ENCODE assay signal across 13 cellular contexts in genomic region chr2:209638346-209638745, GRCh38.
DNase-seq lines count a peak whose midpoint lies in the region; ATAC-seq and TF ChIP-seq lines count a peak whose summit lies in the region.
"Had no signal": no experiment of that assay in that cellular context is flagged by ENCODE, and none has a peak within 500 bp of the region (broad histone marks: within the 10 kb centered on the region; RNA-seq: fewer than 3 reads in every experiment).

No MANE protein-coding gene starts in this region.

- no peak overlapping the region for H3K14ac ChIP-seq in H9 (ENCODE audit: insufficient read depth, low read length)

- no peak overlapping the region for H3K4me3 Mint-ChIP-seq in activated T-cell treated with anti-CD3 and anti-CD28 coated beads, Interleukin-2, amount 50 U/mL, for 72 hours
- no peak overlapping the region for H3K4me3 Mint-ChIP-seq in activated T-cell treated with anti-CD3 and anti-CD28 coated beads, Interleukin-2, amount 50 U/mL, for 24 hours
- no peak overlapping the region for H3K4me3 Mint-ChIP-seq in H9
- H3K4me3 Mint-ChIP-seq: activated CD4-positive, alpha-beta T cell treated with anti-CD3 and anti-CD28 coated beads, Interleukin-2, amount 10 ng/mL, durations not matched to agents 24 days and 14 days; type B pancreatic cell had no signal

- no peaks in the 10 kb centered on the region for H3K4me1 ChIP-seq in H9 (ENCODE audit: insufficient read depth, low read length)
- H3K4me1 ChIP-seq: pancreas had no signal

- no peak overlapping the region for H3K27ac ChIP-seq in H9 (ENCODE audit: insufficient read length, low read depth, low read length)
- H3K27ac ChIP-seq: HL-60, pancreas had no signal

- H4K5ac ChIP-seq in H9 (ENCODE audit: insufficient read length, low read depth, low read length): no peak overlapping the region

- H2AFZ ChIP-seq in H9 (ENCODE audit: low read length): no peak overlapping the region

- H3T11ph ChIP-seq in H9 (ENCODE audit: low read length): no peak overlapping the region

- ATAC-seq in activated T-cell treated with anti-CD3 and anti-CD28 coated beads, Interleukin-2, amount 50 U/mL, for 72 hours (replicated peaks in 1 of 2): peak; percentile 46 to 75
- ATAC-seq: pancreas had no signal

- H3K23ac ChIP-seq in H9 (ENCODE audit: insufficient read length, low read depth, low read length): no peak overlapping the region

- H3K9me3 ChIP-seq in H9 (ENCODE audit: control insufficient read depth, low read depth, low read length): no peaks in the 10 kb centered on the region
- H3K9me3 ChIP-seq: pancreas had no signal

- peaks cover 4% of the 10 kb centered on the region for H3K4me1 Mint-ChIP-seq in activated T-cell treated with anti-CD3 and anti-CD28 coated beads, Interleukin-2, amount 50 U/mL, for 72 hours (ENCODE audit: low read depth)
- H3K4me1 Mint-ChIP-seq in activated T-cell treated with anti-CD3 and anti-CD28 coated beads, Interleukin-2, amount 50 U/mL, for 24 hours (ENCODE audit: low read depth): peaks cover 5% of the 10 kb centered on the region
- H3K4me1 Mint-ChIP-seq in H9: peaks cover 0 to 10% of the 10 kb centered on the region in 2 experiments; a peak in 3 of 4 replicates
- H3K4me1 Mint-ChIP-seq: activated CD4-positive, alpha-beta T cell treated with anti-CD3 and anti-CD28 coated beads, Interleukin-2, amount 10 ng/mL, durations not matched to agents 24 days and 14 days had no signal

- no peak for DNase-seq in activated T-cell treated with anti-CD3 and anti-CD28 coated beads, Interleukin-2, amount 50 U/mL, for 72 hours
- no peak for DNase-seq in activated T-cell treated with anti-CD3 and anti-CD28 coated beads, Interleukin-2, amount 50 U/mL, for 24 hours
- DNase-seq in HT1080 (ENCODE audit: low read depth) (peak; percentile 93), astrocyte of the hippocampus (ENCODE audit: low read depth, low spot score) (peak; percentile 34), renal cortical epithelial cell (ENCODE audit: low read depth) (peak; percentile 43), H9 (no peak), NCI-H226 (no peak)
- no peak for DNase-seq in central memory CD4-positive, alpha-beta T cell
- DNase-seq: activated CD4-positive, alpha-beta T cell treated with anti-CD3 and anti-CD28 coated beads, Interleukin-2, amount 10 ng/mL, durations not matched to agents 24 days and 14 days; pancreas; T-helper 1 cell had no signal

- H3K56ac ChIP-seq in H9 (ENCODE audit: insufficient read length, low read depth, low read length): no peak overlapping the region

- H2BK12ac ChIP-seq in H9 (ENCODE audit: insufficient read length, low read depth, low read length): no peak overlapping the region

- no peaks in the 10 kb centered on the region for H3K27me3 ChIP-seq in H9 (ENCODE audit: insufficient read depth, low read length)
- H3K27me3 ChIP-seq: pancreas had no signal

- H2BK20ac ChIP-seq in H9 (ENCODE audit: low read depth, low read length, poor library complexity, severe bottlenecking): no peak overlapping the region

- H3K4me2 ChIP-seq in H9 (ENCODE audit: insufficient read depth, insufficient read length, low read length): no peak overlapping the region

- no peak overlapping the region for H3K9ac ChIP-seq in H9 (ENCODE audit: extremely low read depth, insufficient read length, low read length)

- H3K36me3 Mint-ChIP-seq in activated T-cell treated with anti-CD3 and anti-CD28 coated beads, Interleukin-2, amount 50 U/mL, for 72 hours (ENCODE audit: insufficient read depth in 2 of 2): no peaks in the 10 kb centered on the region
- no peaks in the 10 kb centered on the region for H3K36me3 Mint-ChIP-seq in activated T-cell treated with anti-CD3 and anti-CD28 coated beads, Interleukin-2, amount 50 U/mL, for 24 hours (ENCODE audit: low read depth)
- H3K36me3 Mint-ChIP-seq in H9 (ENCODE audit: insufficient read depth in 1 of 3, low read depth in 3 of 3): no peaks in the 10 kb centered on the region
- H3K36me3 Mint-ChIP-seq: type B pancreatic cell had no signal

- H3K79me1 ChIP-seq in H9 (ENCODE audit: insufficient read depth, low read depth, low read length, poor library complexity, severe bottlenecking): no peaks in the 10 kb centered on the region

- H3K18ac ChIP-seq in H9 (ENCODE audit: insufficient read length, low read depth, low read length): no peak overlapping the region

- H2BK120ac ChIP-seq in H9 (ENCODE audit: low read depth, low read length, poor library complexity, severe bottlenecking): no peak overlapping the region

- H2BK5ac ChIP-seq in H9 (ENCODE audit: insufficient read length, low read length): no peak overlapping the region

- no peaks in the 10 kb centered on the region for H4K20me1 ChIP-seq in H9 (ENCODE audit: control insufficient read depth, insufficient read depth, insufficient read length)

- H3K9me3 Mint-ChIP-seq in activated T-cell treated with anti-CD3 and anti-CD28 coated beads, Interleukin-2, amount 50 U/mL, for 72 hours: peaks cover 0 to 4% of the 10 kb centered on the region in 2 donors
- peaks cover 2% of the 10 kb centered on the region for H3K9me3 Mint-ChIP-seq in activated T-cell treated with anti-CD3 and anti-CD28 coated beads, Interleukin-2, amount 50 U/mL, for 24 hours
- no peaks in the 10 kb centered on the region for H3K9me3 Mint-ChIP-seq in H9
- H3K9me3 Mint-ChIP-seq: activated CD4-positive, alpha-beta T cell treated with anti-CD3 and anti-CD28 coated beads, Interleukin-2, amount 10 ng/mL, durations not matched to agents 24 days and 14 days; type B pancreatic cell had no signal

- no CpG with 5 or more reads among the region's 2 CpGs for WGBS in H9 (ENCODE audit: extremely low coverage, insufficient read length, low lambda C conversion rate)

- no peak overlapping the region for H4K8ac ChIP-seq in H9 (replicated peaks; ENCODE audit: insufficient read length, low read depth, low read length)

- no peak overlapping the region for H4K91ac ChIP-seq in H9 (ENCODE audit: insufficient read length, low read depth, low read length)

- no peak overlapping the region for H3K4ac ChIP-seq in H9 (ENCODE audit: low read depth, low read length)

- no peaks in the 10 kb centered on the region for H3K79me2 ChIP-seq in H9 (ENCODE audit: insufficient read depth, low read length)

- H3K27ac Mint-ChIP-seq in activated T-cell treated with anti-CD3 and anti-CD28 coated beads, Interleukin-2, amount 50 U/mL, for 72 hours: no peak overlapping the region
- no peak overlapping the region for H3K27ac Mint-ChIP-seq in activated T-cell treated with anti-CD3 and anti-CD28 coated beads, Interleukin-2, amount 50 U/mL, for 24 hours
- H3K27ac Mint-ChIP-seq in H9: no peak overlapping the region
- H3K27ac Mint-ChIP-seq: activated CD4-positive, alpha-beta T cell treated with anti-CD3 and anti-CD28 coated beads, Interleukin-2, amount 10 ng/mL, durations not matched to agents 24 days and 14 days; type B pancreatic cell had no signal

- no peaks in the 10 kb centered on the region for H3K27me3 Mint-ChIP-seq in activated T-cell treated with anti-CD3 and anti-CD28 coated beads, Interleukin-2, amount 50 U/mL, for 72 hours (ENCODE audit: low read depth)
- H3K27me3 Mint-ChIP-seq in activated T-cell treated with anti-CD3 and anti-CD28 coated beads, Interleukin-2, amount 50 U/mL, for 24 hours: no peaks in the 10 kb centered on the region
- peaks cover 2% of the 10 kb centered on the region for H3K27me3 Mint-ChIP-seq in H9 (ENCODE audit: low read depth)
- H3K27me3 Mint-ChIP-seq: activated CD4-positive, alpha-beta T cell treated with anti-CD3 and anti-CD28 coated beads, Interleukin-2, amount 10 ng/mL, durations not matched to agents 24 days and 14 days; type B pancreatic cell had no signal

- TF ChIP-seq CTCF in H9 (conservative IDR thresholded peaks at IDR 0.05): no peak

- H2AK5ac ChIP-seq in H9 (ENCODE audit: insufficient read length, low read length): no peak overlapping the region

- H3K23me2 ChIP-seq in H9 (ENCODE audit: insufficient read length, low read depth, low read length, poor library complexity, severe bottlenecking): no peaks in the 10 kb centered on the region

- no peak overlapping the region for H2BK15ac ChIP-seq in H9 (ENCODE audit: low read depth, low read length)

Comparison
In these comparisons a context has a peak if more than half of its experiments do, and no peak if none do; other contexts are left out.
1. DNase-seq: peak in HT1080 (single experiment), astrocyte of the hippocampus (single experiment) and renal cortical epithelial cell (single experiment); none in activated T-cell treated with anti-CD3 and anti-CD28 coated beads, Interleukin-2, amount 50 U/mL, for 72 hours (0 of 2), activated T-cell treated with anti-CD3 and anti-CD28 coated beads, Interleukin-2, amount 50 U/mL, for 24 hours (single experiment), central memory CD4-positive, alpha-beta T cell (single experiment), H9 (single experiment) and NCI-H226 (single experiment).